In genomic region chr7:151080091-151080521, GRCh38 we compare ENCODE assay signal across 8 cellular contexts. TPM values are rescaled to one million over a fixed set of nuclear protein-coding genes. Genes with fewer than 3 reads are reported as not detected.
A peak's percentile ranks its signal among the peaks of the same experiment; 100 is the strongest.
DNase-seq lines count a peak whose midpoint lies in the region; ATAC-seq, FAIRE-seq and TF ChIP-seq lines count a peak whose summit lies in the region.

No MANE protein-coding gene starts in this region.

- no peak for FAIRE-seq in pancreas (lab: Jason Lieb, UNC)
- no peak for FAIRE-seq in GM12892 (lab: Jason Lieb, UNC)

- H3K27ac ChIP-seq in gastroesophageal sphincter = peak overlapping the region; percentile 80 to 98 (median 96)
- H3K27ac ChIP-seq in pancreas = peak overlapping the region; percentile 74 to 85 (median 81)

- no peaks in the 10 kb centered on the region for H3K27me3 ChIP-seq in gastroesophageal sphincter
- H3K27me3 ChIP-seq in pancreas = no peaks in the 10 kb centered on the region

- H3K9me3 ChIP-seq in gastroesophageal sphincter (no peaks in the 10 kb centered on the region), pancreas (no peaks in the 10 kb centered on the region)

- intact Hi-C loops in pancreas (cut with DNase I) = no loop called here

- DNase-seq in pancreas = peak in 1 of 6 donors; percentile 77
- DNase-seq in NCI-H2081 treated with DMSO at 0.1 percent for 48 hours (lab: John Stamatoyannopoulos, UW) = no peak
- no peak for DNase-seq in GM12892 (ENCODE audit: insufficient read length)
- DNase-seq in SIG-M5 treated with dmso at 0.1 percent for 504 hours (lab: John Stamatoyannopoulos, UW; ENCODE audit: unreplicated experiment) = no peak

- ATAC-seq in GM18858 (IDR thresholded peaks at IDR 0.05; ENCODE audit: unreplicated experiment) (peak; percentile 3), HG03196 (IDR thresholded peaks at IDR 0.05; ENCODE audit: unreplicated experiment) (peak; percentile 3), gastroesophageal sphincter (peak; percentile 1), pancreas (peak; percentile 15 to 24 (median 21))

- TF ChIP-seq EP300 in gastroesophageal sphincter (IDR thresholded peaks at IDR 0.05) = no peak

- H3K4me1 ChIP-seq in gastroesophageal sphincter = peaks cover 8 to 75% (median 33%) of the 10 kb centered on the region in 3 donors
- H3K4me1 ChIP-seq in pancreas = peaks cover 22 to 37% (median 25%) of the 10 kb centered on the region in 3 donors

- peak overlapping the region; percentile 88 for H3K4me3 ChIP-seq in WI38 (ENCODE audit: low read depth, low read length)
- peak overlapping the region; percentile 85 to 98 for H3K4me3 ChIP-seq in gastroesophageal sphincter
- H3K4me3 ChIP-seq in pancreas = peak overlapping the region; percentile 90 to 99 (median 94)

- no peak for TF ChIP-seq CTCF in WI38 (IDR thresholded peaks at IDR 0.05; ENCODE audit: low read depth, low read length)
- TF ChIP-seq CTCF in gastroesophageal sphincter (IDR thresholded peaks at IDR 0.05) = no peak
- TF ChIP-seq CTCF in pancreas (IDR thresholded peaks at IDR 0.05) = no peak

- TF ChIP-seq POLR2A in gastroesophageal sphincter (IDR thresholded peaks at IDR 0.05) (no peak), GM12892 (IDR thresholded peaks at IDR 0.05; ENCODE audit: low read depth, low read length) (no peak)

- H3K36me3 ChIP-seq in gastroesophageal sphincter = peaks cover 0 to 27% of the 10 kb centered on the region in 2 donors
- peaks cover 0 to 7% (median 0%) of the 10 kb centered on the region in 3 donors for H3K36me3 ChIP-seq in pancreas

- no CpG with 5 or more reads among the region's 30 CpGs for WGBS in gastroesophageal sphincter (ENCODE audit: low coverage in 1 of 2), 2 donors
- WGBS in pancreas, 2 donors = 0 to 1% methylated on average over 30 of the region's 30 CpGs

RNA-seq across cellular contexts. Expression of gene FASTK, which starts 0.5 kb away (rescaled TPM):
- total RNA-seq in gastroesophageal sphincter = 10 to 100 TPM; 51.3 to 82.2 (median 60.8) TPM
- total RNA-seq in pancreas = 10 to 100 TPM; 23.5 to 51.1 (median 35.9) TPM
- polyA plus RNA-seq in pancreas = 100 to 1,000 TPM; 178 to 265 TPM
- 23.6 TPM for polyA plus RNA-seq in GM12892 (2012; ENCODE audit: missing spikeins)

RNA-seq across cellular contexts. Expression of gene TMUB1, which starts 3.2 kb away (rescaled TPM):
- total RNA-seq in gastroesophageal sphincter = 10 to 100 TPM; 38.4 to 57.2 (median 44.7) TPM
- 10 to 100 TPM; 34.5 to 49.8 (median 39.3) TPM for total RNA-seq in pancreas
- polyA plus RNA-seq in pancreas = 100 to 1,000 TPM in 1 of 2 donors, 10 to 100 TPM in 1; 52.8 to 103 TPM
- 12.0 TPM for polyA plus RNA-seq in GM12892 (2012; ENCODE audit: missing spikeins)

RNA-seq across cellular contexts. Expression of gene AGAP3, which starts 6.2 kb away (rescaled TPM):
- total RNA-seq in gastroesophageal sphincter (10 to 100 TPM; 36.3 to 68.2 (median 55.7) TPM), pancreas (10 to 100 TPM; 41.5 to 81.0 (median 54.7) TPM)
- polyA plus RNA-seq in pancreas = 10 to 100 TPM; 89.8 to 93.9 TPM
- polyA plus RNA-seq in GM12892 (2012; ENCODE audit: missing spikeins) = 22.6 TPM

RNA-seq across cellular contexts. Expression of gene SLC4A2, which starts 20.7 kb away (rescaled TPM):
- total RNA-seq in gastroesophageal sphincter (100 to 1,000 TPM in 2 of 4 donors, 10 to 100 TPM in 2; 77.8 to 152 (median 95.7) TPM), pancreas (100 to 1,000 TPM in 1 of 6 donors, 10 to 100 TPM in 5; 69.2 to 117 (median 85.5) TPM)
- polyA plus RNA-seq in pancreas = 100 to 1,000 TPM; 188 to 211 TPM
- 38.7 TPM for polyA plus RNA-seq in GM12892 (2012; ENCODE audit: missing spikeins)

RNA-seq across cellular contexts. Expression of gene CDK5, which starts 22.4 kb away (rescaled TPM):
- 1 to 10 TPM; 3.4 to 8.8 (median 6.4) TPM for total RNA-seq in gastroesophageal sphincter
- total RNA-seq in pancreas = 1 to 10 TPM; 3.7 to 7.0 (median 4.8) TPM
- polyA plus RNA-seq in pancreas = 1 to 10 TPM; 4.6 to 7.8 TPM
- 15.7 TPM for polyA plus RNA-seq in GM12892 (2012; ENCODE audit: missing spikeins)
